9 cellular contexts compared by ENCODE assay signal in genomic region chr9:128204858-128205257, GRCh38. TPM values are rescaled to one million over a fixed set of nuclear protein-coding genes. Genes with fewer than 3 reads are reported as not detected.
DNase-seq lines count a peak whose midpoint lies in the region; ATAC-seq and TF ChIP-seq lines count a peak whose summit lies in the region.
"Had no signal": no experiment of that assay in that cellular context is flagged by ENCODE, and none has a peak within 500 bp of the region (broad histone marks: within the 10 kb centered on the region; RNA-seq: fewer than 3 reads in every experiment).

No MANE protein-coding gene starts in this region.

- H3K9me3 ChIP-seq in HAP-1 (no peaks in the 10 kb centered on the region), osteoblast (ENCODE audit: low read depth, low read length) (no peaks in the 10 kb centered on the region), left lung (no peaks in the 10 kb centered on the region)

- peaks cover 2% of the 10 kb centered on the region for H4K20me1 ChIP-seq in osteoblast (ENCODE audit: insufficient read depth, low read length)

- no peaks in the 10 kb centered on the region for H3K79me2 ChIP-seq in osteoblast (ENCODE audit: insufficient read depth, low read length)

- intact Hi-C loops in dorsolateral prefrontal cortex (cut with DNase I): loop anchor here in 1 of 2 donors (5.0 kb wide), 1 partner anchor 137 kb away; the partner anchor contains the start of gene SLC27A4
- intact Hi-C loops in left lung (cut with DNase I): no loop called here

- TF ChIP-seq CTCF in dorsolateral prefrontal cortex (IDR thresholded peaks at IDR 0.05 in 54 of 56, conservative IDR thresholded peaks at IDR 0.05 in 2 of 56; ENCODE audit: low read depth in 1 of 56, partially characterized antibody in 56 of 56) (no peak), osteoblast (IDR thresholded peaks at IDR 0.05; ENCODE audit: extremely low read depth, low read depth, low read length) (no peak), left lung (IDR thresholded peaks at IDR 0.05) (no peak)

- H3K27me3 ChIP-seq in HAP-1 (ENCODE audit: low read depth): no peaks in the 10 kb centered on the region
- H3K27me3 ChIP-seq in dorsolateral prefrontal cortex: peaks cover 0 to 5% (median 0%) of the 10 kb centered on the region in 45 donors
- H3K27me3 ChIP-seq in osteoblast (ENCODE audit: insufficient read depth, low read length): no peaks in the 10 kb centered on the region
- H3K27me3 ChIP-seq in left lung: peaks cover 8 to 56% of the 10 kb centered on the region in 2 donors

- ATAC-seq in HG02852 (IDR thresholded peaks at IDR 0.05; ENCODE audit: unreplicated experiment) (no peak), GM21717 (IDR thresholded peaks at IDR 0.05; ENCODE audit: unreplicated experiment) (no peak), left lung (no peak)

- peak overlapping the region in 50 of 59 donors; percentile 18 to 97 (median 85) for H3K27ac ChIP-seq in dorsolateral prefrontal cortex
- H3K27ac ChIP-seq in osteoblast (ENCODE audit: low read depth, low read length): no peak overlapping the region
- no peak overlapping the region for H3K27ac ChIP-seq in left lung
- H3K27ac ChIP-seq: SK-N-MC had no signal

- H3K4me3 ChIP-seq in HAP-1 (peak overlapping the region; percentile 68), dorsolateral prefrontal cortex (peak overlapping the region in 58 of 59 donors; percentile 43 to 87 (median 76)), osteoblast (ENCODE audit: insufficient read depth, low read length) (no peak overlapping the region), left lung (peak overlapping the region in 1 of 2 donors; percentile 49)

- no peak overlapping the region for H2AFZ ChIP-seq in osteoblast (ENCODE audit: low read length)

- H3K36me3 ChIP-seq in HAP-1 (replicated peaks): peaks cover 5% of the 10 kb centered on the region; the same call in 1 of the 2 replicates
- H3K36me3 ChIP-seq in osteoblast (ENCODE audit: insufficient read depth, low read length): no peaks in the 10 kb centered on the region
- no peaks in the 10 kb centered on the region for H3K36me3 ChIP-seq in left lung

- DNase-seq in HAP-1 (ENCODE audit: low spot score in 2 of 2) (no peak), dorsolateral prefrontal cortex (no peak), osteoblast (ENCODE audit: insufficient read length, low spot score, missing footprints) (peak; percentile 59), left lung (no peak)
- DNase-seq: hippocampal formation, NCI-H446 had no signal

- no peak overlapping the region for H3K4me2 ChIP-seq in osteoblast (ENCODE audit: insufficient read depth, low read length)

- H3K4me1 ChIP-seq in HAP-1 (peaks cover 5% of the 10 kb centered on the region; the same call in 1 of the 2 replicates), osteoblast (ENCODE audit: insufficient read depth, low read length) (peaks cover 18% of the 10 kb centered on the region), left lung (peaks cover 0 to 21% of the 10 kb centered on the region in 2 donors)

- in situ Hi-C loops in HAP-1 (cut with MboI; ENCODE audit: low sequenced_read_pairs): no loop called here

RNA-seq across cellular contexts. Expression of gene DNM1, which starts 1.7 kb away (rescaled TPM):
- total RNA-seq in dorsolateral prefrontal cortex: 1,000 to 10,000 TPM in 1 of 120 experiments, 100 to 1,000 TPM in 119; 213 to 1,033 (median 740) TPM
- total RNA-seq in osteoblast: 3.6 and 6.5 TPM in 2 replicates
- total RNA-seq in left lung: 10 to 100 TPM in 1 of 2 donors, 1 to 10 TPM in 1; 9.0 to 17.2 TPM

RNA-seq across cellular contexts. Expression of gene CIZ1, which starts 13.5 kb away (rescaled TPM):
- 100 to 1,000 TPM; 120 to 216 (median 165) TPM for total RNA-seq in dorsolateral prefrontal cortex
- 33.7 and 40.1 TPM in 2 replicates for total RNA-seq in osteoblast
- 100 to 1,000 TPM; 102 to 115 TPM for total RNA-seq in left lung

RNA-seq across cellular contexts. Expression of gene BBLN, which starts 44.8 kb away (rescaled TPM):
- total RNA-seq in dorsolateral prefrontal cortex: 100 to 1,000 TPM in 104 of 120 experiments, 10 to 100 TPM in 16; 56.9 to 208 (median 122) TPM
- total RNA-seq in osteoblast: 24.5 and 33.3 TPM in 2 replicates
- 10 to 100 TPM; 38.4 to 66.0 TPM for total RNA-seq in left lung

RNA-seq across cellular contexts. Expression of gene LCN2, which starts 55.6 kb away (rescaled TPM):
- total RNA-seq in dorsolateral prefrontal cortex (10 to 100 TPM in 1 of 120 experiments, 1 to 10 TPM in 18, under 1 TPM in 4, not detected in 97; 0.59 to 10.1 (median 1.4) TPM), osteoblast (not detected in 2 replicates), left lung (100 to 1,000 TPM in 1 of 2 donors, 10 to 100 TPM in 1; 37.7 to 155 TPM)

Comparison
In these comparisons a context has a peak if more than half of its experiments do, and no peak if none do; other contexts are left out.
1. H3K27ac ChIP-seq: peak in dorsolateral prefrontal cortex (50 of 59); none in osteoblast (single experiment) and left lung (0 of 2).
2. RNA of gene DNM1, which starts 1.7 kb away (total RNA-seq): 213 to 1,033 TPM in dorsolateral prefrontal cortex; 9.0 to 17.2 TPM in left lung and 3.6 to 6.5 TPM in osteoblast; every median in the first group is over 10 times any median in the second.